In genomic region chrX:119573222-119573621, GRCh38 we compare ENCODE assay signal across 9 cellular contexts.
DNase-seq lines count a peak whose midpoint lies in the region; ATAC-seq and TF ChIP-seq lines count a peak whose summit lies in the region.
"Had no signal": no experiment of that assay in that cellular context is flagged by ENCODE, and none has a peak within 500 bp of the region (broad histone marks: within the 10 kb centered on the region; RNA-seq: fewer than 3 reads in every experiment).

No MANE protein-coding gene starts in this region.

- POLR2A ChIA-PET in AG04449 (lab: Yijun Ruan, JAX): interaction anchor here (1.0 to 1.9 kb wide), 2 partner anchors 8 to 280 kb away, joined by 3 to 4 read pairs; partner anchors contain the start of genes STEEP1 and UPF3B

- TF ChIP-seq CTCF in AG04449 (IDR thresholded peaks at IDR 0.05; ENCODE audit: insufficient read depth, low read length, missing control alignments): no peak
- TF ChIP-seq CTCF in cardiac fibroblast (IDR thresholded peaks at IDR 0.05; ENCODE audit: low read depth, low read length): no peak

- peak overlapping the region; percentile 79 for H3K9ac ChIP-seq in mucosa of stomach (ENCODE audit: low read length)

- H3K36me3 ChIP-seq in mucosa of stomach (ENCODE audit: control insufficient read depth, insufficient read depth, low read length): no peaks in the 10 kb centered on the region

- CTCF ChIA-PET in AG04449 (lab: Yijun Ruan, JAX): interaction anchor here (0.9 to 1.4 kb wide), 4 partner anchors 57 to 157 kb away, joined by 3 to 4 read pairs (median 4); no protein-coding TSS in a partner anchor

- no peaks in the 10 kb centered on the region for H3K27me3 ChIP-seq in mucosa of stomach (ENCODE audit: control insufficient read depth, insufficient read depth, low read length)
- H3K27me3 ChIP-seq: testis had no signal

- no peaks in the 10 kb centered on the region for H3K9me3 ChIP-seq in mucosa of stomach (ENCODE audit: control insufficient read depth, low read length)
- H3K9me3 ChIP-seq: testis had no signal

- no peak for ATAC-seq in HG02840 (IDR thresholded peaks at IDR 0.05; ENCODE audit: low FRiP score, unreplicated experiment)

- DNase-seq in AG04449 (ENCODE audit: low read depth, low spot score) (no peak), HuH-7 (ENCODE audit: low spot score) (peak; percentile 10), cardiac fibroblast (ENCODE audit: low read depth in 2 of 2) (no peak), HUDEP-2 (lab: John Stamatoyannopoulos, UW; ENCODE audit: unreplicated experiment in 76 of 76) (no peak), medulla oblongata (ENCODE audit: extremely low spot score) (no peak), NCI-H1417 (lab: John Stamatoyannopoulos, UW) (no peak)

- H3K4me3 ChIP-seq in AG04449 (ENCODE audit: low read depth, low read length): peak overlapping the region; percentile 66
- H3K4me3 ChIP-seq in cardiac fibroblast (replicated peaks in 1 of 2; ENCODE audit: low read depth in 2 of 2, low read length in 2 of 2): peak overlapping the region; percentile 70 to 72
- H3K4me3 ChIP-seq in mucosa of stomach (ENCODE audit: low read length): peak overlapping the region; percentile 41

- H3K4me1 ChIP-seq in mucosa of stomach (ENCODE audit: control insufficient read depth, insufficient read depth, low read length): peaks cover 10% of the 10 kb centered on the region
